ENCODE assay signal across 29 cellular contexts in the genomic region with DNA sequence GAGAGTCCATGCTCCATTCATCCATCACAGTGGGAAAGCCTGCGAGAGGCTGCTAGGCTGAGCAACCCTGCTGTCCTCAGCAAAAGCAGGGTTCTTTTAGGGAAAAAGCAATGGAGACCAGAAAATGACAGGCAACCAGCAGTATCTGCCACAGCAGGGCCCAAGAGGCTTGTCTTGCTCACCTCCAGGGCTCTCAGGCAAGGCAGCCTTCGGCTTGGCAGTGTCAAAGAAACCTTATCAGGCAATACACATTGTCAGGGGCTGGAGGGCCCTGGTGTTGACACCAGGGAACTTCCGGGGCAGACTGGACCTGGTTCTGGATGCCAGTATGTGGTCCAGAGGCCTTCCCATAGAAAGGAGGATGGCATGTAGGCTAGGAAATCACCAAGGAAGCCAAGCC. TPM values are rescaled to one million over a fixed set of nuclear protein-coding genes. Genes with fewer than 3 reads are reported as not detected.
"Had no signal": no experiment of that assay in that cellular context is flagged by ENCODE, and none has a peak within 500 bp of the region (broad histone marks: within the 10 kb centered on the region; RNA-seq: fewer than 3 reads in every experiment).

No MANE protein-coding gene starts in this region.

- H3K4me3 Mint-ChIP-seq: dendritic cell treated with granulocyte-macrophage colony-stimulating factor and Interleukin-4, amounts not matched to agents 40 ng/mL and 50 ng/mL, for 4 days; endodermal cell; naive thymus-derived CD8-positive, alpha-beta T cell; neural crest cell; stimulated activated memory B cell treated with anti-CD40 and anti-IgM and Interleukin-4, amounts not matched to agents 10 μg/mL and 1 μg/mL and 100 μg/mL, for 72 hours had no signal

- H3K9me3 Mint-ChIP-seq: dendritic cell treated with granulocyte-macrophage colony-stimulating factor and Interleukin-4, amounts not matched to agents 40 ng/mL and 50 ng/mL, for 4 days; endodermal cell; naive thymus-derived CD8-positive, alpha-beta T cell; neural crest cell; stimulated activated memory B cell treated with anti-CD40 and anti-IgM and Interleukin-4, amounts not matched to agents 10 μg/mL and 1 μg/mL and 100 μg/mL, for 72 hours had no signal

- H3K27me3 ChIP-seq: colonic mucosa, foreskin keratinocyte, gastroesophageal sphincter, hepatocyte, sigmoid colon, upper lobe of right lung, uterus had no signal

- H3K36me3 ChIP-seq: colonic mucosa, gastroesophageal sphincter, heart left ventricle, prostate gland, sigmoid colon, spleen, thoracic aorta, transverse colon, upper lobe of right lung, uterus had no signal

- H3K4me2 ChIP-seq: hepatocyte had no signal

- H3K36me3 Mint-ChIP-seq: naive thymus-derived CD8-positive, alpha-beta T cell; stimulated activated memory B cell treated with anti-CD40 and anti-IgM and Interleukin-4, amounts not matched to agents 10 μg/mL and 1 μg/mL and 100 μg/mL, for 72 hours had no signal

- H3K27ac Mint-ChIP-seq: dendritic cell treated with granulocyte-macrophage colony-stimulating factor and Interleukin-4, amounts not matched to agents 40 ng/mL and 50 ng/mL, for 4 days; endodermal cell; naive thymus-derived CD8-positive, alpha-beta T cell; stimulated activated memory B cell treated with anti-CD40 and anti-IgM and Interleukin-4, amounts not matched to agents 10 μg/mL and 1 μg/mL and 100 μg/mL, for 72 hours had no signal

- DNase-seq: colonic mucosa; effector CD8-positive, alpha-beta T cell; endodermal cell; foreskin keratinocyte; heart left ventricle; kidney; mesenchymal stem cell; midbrain; naive thymus-derived CD8-positive, alpha-beta T cell; nucleus accumbens; sigmoid colon; spleen; stimulated activated CD4-positive, alpha-beta T cell treated with anti-CD3 and anti-CD28 coated beads, Interleukin-4, amount 100 ng/mL, for 4 hours; stimulated activated naive CD8-positive, alpha-beta T cell treated with anti-CD3 and anti-CD28 coated beads, Interleukin-15, Interleukin-2, amounts not matched to agents 100 U/mL and 50 U/mL, for 24 hours; substantia nigra; transverse colon; upper lobe of right lung; uterus had no signal

- H3K4me1 ChIP-seq: spleen had no signal

- H3K27ac ChIP-seq: colonic mucosa, epithelial cell of prostate, foreskin keratinocyte, gastroesophageal sphincter, hepatocyte, prostate gland, sigmoid colon, spleen, thoracic aorta, transverse colon, upper lobe of right lung, uterus had no signal

- H3K4me1 Mint-ChIP-seq: naive thymus-derived CD8-positive, alpha-beta T cell; stimulated activated memory B cell treated with anti-CD40 and anti-IgM and Interleukin-4, amounts not matched to agents 10 μg/mL and 1 μg/mL and 100 μg/mL, for 72 hours had no signal

- H3K4me3 ChIP-seq: colonic mucosa, gastroesophageal sphincter, heart left ventricle, hepatocyte, prostate gland, sigmoid colon, spleen, thoracic aorta, transverse colon, upper lobe of right lung, uterus had no signal

- H2AFZ ChIP-seq: hepatocyte had no signal

- ATAC-seq: esophagus mucosa; foreskin keratinocyte; gastroesophageal sphincter; left lobe of liver; naive thymus-derived CD8-positive, alpha-beta T cell; right cardiac atrium; stimulated activated memory B cell treated with anti-CD40 and anti-IgM and Interleukin-4, amounts not matched to agents 10 μg/mL and 1 μg/mL and 100 μg/mL, for 72 hours; stimulated activated naive CD8-positive, alpha-beta T cell treated with anti-CD3 and anti-CD28 coated beads, Interleukin-15, Interleukin-2, amounts not matched to agents 100 U/mL and 50 U/mL, for 24 hours; upper lobe of right lung had no signal

- H3K9me3 ChIP-seq: colonic mucosa, gastroesophageal sphincter, heart left ventricle, prostate gland, sigmoid colon, spleen, thoracic aorta, transverse colon, upper lobe of right lung, uterus had no signal

RNA-seq across cellular contexts. Expression of gene TLCD5, which starts 10.2 kb away (rescaled TPM):
- polyA plus RNA-seq: naive thymus-derived CD8-positive, alpha-beta T cell had no signal
